In genomic region chr2:168119519-168120141, GRCh38 we compare ENCODE assay signal across 8 cellular contexts.
DNase-seq lines count a peak whose midpoint lies in the region; ATAC-seq and TF ChIP-seq lines count a peak whose summit lies in the region.

No MANE protein-coding gene starts in this region.

- H3K27me3 Mint-ChIP-seq in brain, result no peaks in the 10 kb centered on the region

- peak; percentile 59 for TF ChIP-seq CTCF in AG09319 (IDR thresholded peaks at IDR 0.05; ENCODE audit: low read depth, low read length)
- peak; percentile 57 for TF ChIP-seq CTCF in GM10248 (IDR thresholded peaks at IDR 0.05; ENCODE audit: control extremely low read depth, extremely low read depth, low read depth, missing control alignments)
- TF ChIP-seq CTCF in brain (conservative IDR thresholded peaks at IDR 0.05), result peak; percentile 67 to 72
- peak; percentile 39 to 56 (median 42) for TF ChIP-seq CTCF in transverse colon (IDR thresholded peaks at IDR 0.05)

- H3K27ac ChIP-seq in transverse colon, result no peak overlapping the region

- H3K4me1 Mint-ChIP-seq in brain, result no peaks in the 10 kb centered on the region

- H3K36me3 ChIP-seq in transverse colon, result peaks cover 0 to 12% (median 4%) of the 10 kb centered on the region in 4 donors
- no peaks in the 10 kb centered on the region for H3K36me3 ChIP-seq in H7 (replicated peaks; ENCODE audit: control insufficient read depth, insufficient read depth, low read length)

- no peak overlapping the region for H3K4me3 ChIP-seq in transverse colon
- no peak overlapping the region for H3K4me3 ChIP-seq in H7 (ENCODE audit: insufficient read depth, low read depth, low read length)

- peaks cover 0 to 4% (median 0%) of the 10 kb centered on the region in 5 experiments for H3K9me3 Mint-ChIP-seq in brain

- DNase-seq in AG09319 (ENCODE audit: extremely low read depth, low read depth) (peak; percentile 34), GM10248 (ENCODE audit: extremely low spot score) (peak; percentile 10), NCI-H345 (lab: John Stamatoyannopoulos, UW) (peak; percentile 68), left kidney (ENCODE audit: low read depth, low spot score) (peak; percentile 85), transverse colon (no peak), H7 (no peak)

- ATAC-seq in HG02885 (IDR thresholded peaks at IDR 0.05; ENCODE audit: poor library complexity, unreplicated experiment), result peak; percentile 67

- no peaks in the 10 kb centered on the region for H3K9me3 ChIP-seq in transverse colon

- H3K27ac Mint-ChIP-seq in brain, result no peak overlapping the region

- in situ Hi-C loops in transverse colon (cut with MboI; ENCODE audit: low pct_ligation_motif_present in 1 of 4, low pct_unique_long_range_greater_than_20kb in 1 of 4, low sequenced_read_pairs in 3 of 4), result loop anchor here in 3 of 4 donors (25.0 kb wide), 3 partner anchors 832 to 1582 kb away; partner anchors contain the start of gene B3GALT1 (in 1 of the 3)

- POLR2A ChIA-PET in GM10248 (lab: Yijun Ruan, JAX), result no interaction called here

- intact Hi-C loops in transverse colon (cut with DNase I; ENCODE audit: low total_unique reads), result no loop called here

- peaks cover 0 to 10% (median 3%) of the 10 kb centered on the region in 4 donors for H3K4me1 ChIP-seq in transverse colon

- TF ChIP-seq EP300 in transverse colon (IDR thresholded peaks at IDR 0.05; ENCODE audit: low read depth), result no peak

- H3K27me3 ChIP-seq in transverse colon (no peaks in the 10 kb centered on the region), H7 (ENCODE audit: control insufficient read depth, insufficient read depth, low read length) (no peaks in the 10 kb centered on the region)

- TF ChIP-seq POLR2A in transverse colon (IDR thresholded peaks at IDR 0.05), result no peak

- WGBS in transverse colon (ENCODE audit: low coverage in 1 of 2), 2 donors, result 39 to 49% methylated on average over 4 of the region's 4 CpGs

- CTCF ChIA-PET in GM10248 (lab: Yijun Ruan, JAX), result interaction anchor here (0.6 to 7.5 kb wide), 51 partner anchors 12 to 1937 kb away, joined by 3 to 111 read pairs (median 4); no protein-coding TSS in a partner anchor

- H3K36me3 Mint-ChIP-seq in brain, result peaks cover 17% of the 10 kb centered on the region

- no peak overlapping the region for H3K4me3 Mint-ChIP-seq in brain

Comparison
In these comparisons a context has a peak if more than half of its experiments do, and no peak if none do; other contexts are left out.
1. DNase-seq: peak in AG09319 (single experiment), GM10248 (single experiment), NCI-H345 (single experiment) and left kidney (single experiment); none in transverse colon (single experiment) and H7 (single experiment).
2. Peak in every context shown above with its lines, with median percentiles within 50 percentile points of each other: CTCF ChIP-seq.